Comparison of ENCODE assay signal across 1 cellular context in the genomic region with DNA sequence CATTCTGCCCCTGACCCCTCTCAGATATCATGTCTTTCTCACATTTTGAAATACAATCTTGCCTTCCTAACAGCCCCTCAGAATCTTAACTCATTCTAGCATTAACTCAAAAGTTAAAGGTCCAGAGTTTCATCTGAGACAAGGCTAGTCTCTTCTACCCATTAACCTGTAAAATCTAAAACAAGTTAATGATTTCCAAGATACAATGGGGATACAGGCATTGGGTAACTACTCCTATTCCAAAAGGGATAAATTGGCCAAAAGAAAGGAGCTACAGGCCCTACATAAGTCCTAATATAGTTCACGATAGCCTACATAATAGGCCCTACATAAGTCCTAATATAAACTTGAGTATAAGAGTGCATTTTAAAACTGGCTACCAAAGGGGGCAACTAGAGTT.
TF ChIP-seq lines count a peak whose summit lies in the region.

No MANE protein-coding gene starts in this region.

TF ChIP-seq in HepG2, 621 proteins besides CTCF, POLR2A, EP300 and RAD21:
- TF ChIP-seq, protein P1, sequence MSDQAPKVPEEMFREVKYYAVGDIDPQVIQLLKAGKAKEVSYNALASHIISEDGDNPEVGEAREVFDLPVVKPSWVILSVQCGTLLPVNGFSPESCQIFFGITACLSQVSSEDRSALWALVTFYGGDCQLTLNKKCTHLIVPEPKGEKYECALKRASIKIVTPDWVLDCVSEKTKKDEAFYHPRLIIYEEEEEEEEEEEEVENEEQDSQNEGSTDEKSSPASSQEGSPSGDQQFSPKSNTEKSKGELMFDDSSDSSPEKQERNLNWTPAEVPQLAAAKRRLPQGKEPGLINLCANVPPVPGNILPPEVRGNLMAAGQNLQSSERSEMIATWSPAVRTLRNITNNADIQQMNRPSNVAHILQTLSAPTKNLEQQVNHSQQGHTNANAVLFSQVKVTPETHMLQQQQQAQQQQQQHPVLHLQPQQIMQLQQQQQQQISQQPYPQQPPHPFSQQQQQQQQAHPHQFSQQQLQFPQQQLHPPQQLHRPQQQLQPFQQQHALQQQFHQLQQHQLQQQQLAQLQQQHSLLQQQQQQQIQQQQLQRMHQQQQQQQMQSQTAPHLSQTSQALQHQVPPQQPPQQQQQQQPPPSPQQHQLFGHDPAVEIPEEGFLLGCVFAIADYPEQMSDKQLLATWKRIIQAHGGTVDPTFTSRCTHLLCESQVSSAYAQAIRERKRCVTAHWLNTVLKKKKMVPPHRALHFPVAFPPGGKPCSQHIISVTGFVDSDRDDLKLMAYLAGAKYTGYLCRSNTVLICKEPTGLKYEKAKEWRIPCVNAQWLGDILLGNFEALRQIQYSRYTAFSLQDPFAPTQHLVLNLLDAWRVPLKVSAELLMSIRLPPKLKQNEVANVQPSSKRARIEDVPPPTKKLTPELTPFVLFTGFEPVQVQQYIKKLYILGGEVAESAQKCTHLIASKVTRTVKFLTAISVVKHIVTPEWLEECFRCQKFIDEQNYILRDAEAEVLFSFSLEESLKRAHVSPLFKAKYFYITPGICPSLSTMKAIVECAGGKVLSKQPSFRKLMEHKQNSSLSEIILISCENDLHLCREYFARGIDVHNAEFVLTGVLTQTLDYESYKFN (CRISPR knock-in tag; conservative IDR thresholded peaks at IDR 0.05) = peak; percentile 41; the same call in 1 of the 2 replicates
- TF ChIP-seq, protein P2, sequence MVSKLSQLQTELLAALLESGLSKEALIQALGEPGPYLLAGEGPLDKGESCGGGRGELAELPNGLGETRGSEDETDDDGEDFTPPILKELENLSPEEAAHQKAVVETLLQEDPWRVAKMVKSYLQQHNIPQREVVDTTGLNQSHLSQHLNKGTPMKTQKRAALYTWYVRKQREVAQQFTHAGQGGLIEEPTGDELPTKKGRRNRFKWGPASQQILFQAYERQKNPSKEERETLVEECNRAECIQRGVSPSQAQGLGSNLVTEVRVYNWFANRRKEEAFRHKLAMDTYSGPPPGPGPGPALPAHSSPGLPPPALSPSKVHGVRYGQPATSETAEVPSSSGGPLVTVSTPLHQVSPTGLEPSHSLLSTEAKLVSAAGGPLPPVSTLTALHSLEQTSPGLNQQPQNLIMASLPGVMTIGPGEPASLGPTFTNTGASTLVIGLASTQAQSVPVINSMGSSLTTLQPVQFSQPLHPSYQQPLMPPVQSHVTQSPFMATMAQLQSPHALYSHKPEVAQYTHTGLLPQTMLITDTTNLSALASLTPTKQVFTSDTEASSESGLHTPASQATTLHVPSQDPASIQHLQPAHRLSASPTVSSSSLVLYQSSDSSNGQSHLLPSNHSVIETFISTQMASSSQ (IDR thresholded peaks at IDR 0.05; ENCODE audit: low read depth) = peak; percentile 77
- TF ChIP-seq, protein P2 (CRISPR knock-in tag; IDR thresholded peaks at IDR 0.05; ENCODE audit: borderline replicate concordance) = no peak; the same call in 1 of the 2 replicates
- no peak for TF ChIP-seq SOX6 (IDR thresholded peaks at IDR 0.05)
- 0 out of 2 replicates have a peak, but pooled peaks have one; percentile 12 for TF ChIP-seq SOX6 (CRISPR knock-in tag; IDR thresholded peaks at IDR 0.05)
- no peak for TF ChIP-seq SP1 (IDR thresholded peaks at IDR 0.05)
- TF ChIP-seq SP1 (CRISPR knock-in tag; IDR thresholded peaks at IDR 0.05) = no peak
- no peak for TF ChIP-seq KLF11 (CRISPR knock-in tag; IDR thresholded peaks at IDR 0.05)
- peak; percentile 28; the same call in 1 of the 2 replicates for TF ChIP-seq ZMYM4 (CRISPR knock-in tag; IDR thresholded peaks at IDR 0.05)
- TF ChIP-seq CEBPG (CRISPR knock-in tag; IDR thresholded peaks at IDR 0.05) = peak; percentile 37; the same call in 1 of the 2 replicates
- TF ChIP-seq HNF4A (CRISPR knock-in tag; IDR thresholded peaks at IDR 0.05) = 0 out of 2 replicates have a peak, but pooled peaks have one; percentile 21
